Comparison of ENCODE assay signal across 12 cellular contexts in genomic region chr2:29580223-29580622, GRCh38.
"Had no signal": no experiment of that assay in that cellular context is flagged by ENCODE, and none has a peak within 500 bp of the region (broad histone marks: within the 10 kb centered on the region; RNA-seq: fewer than 3 reads in every experiment).

No MANE protein-coding gene starts in this region.

- DNase-seq: activated CD4-positive, alpha-beta T cell treated with anti-CD3 and anti-CD28 coated beads, Interleukin-2, amount 10 ng/mL, durations not matched to agents 7 days and 5 days; activated CD4-positive, CD25-positive, alpha-beta regulatory T cell; activated naive CD4-positive, alpha-beta T cell treated with anti-CD3 and anti-CD28 coated beads for 36 hours; activated T-cell treated with anti-CD3 and anti-CD28 coated beads for 4 hours; brain microvascular endothelial cell; effector memory CD8-positive, alpha-beta T cell; glutamatergic neuron; left colon; naive thymus-derived CD4-positive, alpha-beta T cell; nucleus accumbens; right cardiac atrium; thyroid gland had no signal
